22 cellular contexts compared by ENCODE assay signal in the genomic region with DNA sequence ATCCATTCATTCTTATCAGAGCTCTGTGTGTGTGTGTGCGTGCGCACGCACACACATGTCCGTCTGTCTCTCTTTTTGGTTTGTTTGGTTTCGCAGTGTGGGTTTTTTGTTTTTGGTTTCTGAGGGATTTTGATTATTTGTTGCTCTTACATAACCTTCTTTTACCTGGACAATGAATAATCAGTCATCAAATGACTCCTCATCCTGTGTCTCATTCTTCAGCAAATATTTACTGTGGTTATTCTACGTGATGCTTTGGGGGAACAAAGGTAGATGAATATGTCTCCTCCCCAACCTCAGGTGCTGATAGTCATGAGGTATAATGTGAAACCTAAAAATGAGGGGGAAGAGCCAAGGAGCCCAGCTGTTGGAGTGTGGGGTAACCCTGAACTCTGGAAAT.
DNase-seq lines count a peak whose midpoint lies in the region; ATAC-seq, FAIRE-seq and TF ChIP-seq lines count a peak whose summit lies in the region.
"Had no signal": no experiment of that assay in that cellular context is flagged by ENCODE, and none has a peak within 500 bp of the region (broad histone marks: within the 10 kb centered on the region; RNA-seq: fewer than 3 reads in every experiment).

No MANE protein-coding gene starts in this region.

- H3K4me2 ChIP-seq in A549, result peak overlapping the region; percentile 6; the same call in 1 of the 3 replicates
- H3K4me2 ChIP-seq in neural progenitor cell, result no peak overlapping the region

- peaks cover 5% of the 10 kb centered on the region for H3K27me3 Mint-ChIP-seq in neural progenitor cell (ENCODE audit: insufficient read depth, low read depth)

- intact Hi-C loops in gastrocnemius medialis (cut with DNase I; ENCODE audit: low total_unique reads), result no loop called here

- no peak for FAIRE-seq in A549 (lab: Jason Lieb, UNC)
- FAIRE-seq: A204.1, GM12891, GM18507 had no signal

- TF ChIP-seq CTCF in A549 (IDR thresholded peaks at IDR 0.05) (no peak), RWPE2 (IDR thresholded peaks at IDR 0.05; ENCODE audit: poor library complexity, severe bottlenecking) (no peak), foreskin keratinocyte (conservative IDR thresholded peaks at IDR 0.05) (no peak), neural progenitor cell (IDR thresholded peaks at IDR 0.05) (no peak), gastrocnemius medialis (IDR thresholded peaks at IDR 0.05 in 4 of 5, conservative IDR thresholded peaks at IDR 0.05 in 1 of 5) (no peak)

- ATAC-seq in A549 (no peak), RWPE2 (ENCODE audit: low read depth) (peak; percentile 94), foreskin keratinocyte (peak; percentile 95), gastrocnemius medialis (no peak)
- ATAC-seq: HCT116 had no signal

- H3K4me1 ChIP-seq in A549 (peaks cover 28% of the 10 kb centered on the region), HUES6 (ENCODE audit: control insufficient read depth, insufficient read depth, low read length) (peaks cover 5% of the 10 kb centered on the region), RWPE2 (ENCODE audit: insufficient read depth, poor library complexity, severe bottlenecking) (peaks cover 27% of the 10 kb centered on the region), foreskin keratinocyte (peaks cover 19% of the 10 kb centered on the region), neural progenitor cell (peaks cover 25% of the 10 kb centered on the region), gastrocnemius medialis (peaks cover 27 to 49% of the 10 kb centered on the region in 2 donors)

- peaks cover 3% of the 10 kb centered on the region for H3K36me3 Mint-ChIP-seq in neural progenitor cell

- H3K27ac ChIP-seq in A549, result 0 out of 6 replicates have a peak overlapping the region, but pooled peaks of 1 of the 2 experiments have one; percentile 28
- H3K27ac ChIP-seq in HUES6 (ENCODE audit: low read depth, low read length), result 0 out of 2 replicates have a peak overlapping the region, but pooled peaks have one; percentile 32
- peak overlapping the region; percentile 91 for H3K27ac ChIP-seq in RWPE2 (ENCODE audit: poor library complexity, severe bottlenecking)
- H3K27ac ChIP-seq in foreskin keratinocyte, result peak overlapping the region; percentile 90
- no peak overlapping the region for H3K27ac ChIP-seq in neural progenitor cell
- no peak overlapping the region for H3K27ac ChIP-seq in gastrocnemius medialis

- peaks cover 12% of the 10 kb centered on the region for H4K20me1 ChIP-seq in neural progenitor cell (ENCODE audit: low read depth)

- no peaks in the 10 kb centered on the region for H3K27me3 ChIP-seq in HUES6 (ENCODE audit: control insufficient read depth, insufficient read depth, low read length)
- H3K27me3 ChIP-seq in RWPE2 (ENCODE audit: insufficient read depth, poor library complexity, severe bottlenecking), result no peaks in the 10 kb centered on the region
- H3K27me3 ChIP-seq in foreskin keratinocyte, result no peaks in the 10 kb centered on the region
- no peaks in the 10 kb centered on the region for H3K27me3 ChIP-seq in neural progenitor cell
- H3K27me3 ChIP-seq in gastrocnemius medialis, result no peaks in the 10 kb centered on the region

- no peaks in the 10 kb centered on the region for H3K9me3 ChIP-seq in A549
- no peaks in the 10 kb centered on the region for H3K9me3 ChIP-seq in HUES6 (ENCODE audit: control insufficient read depth, insufficient read depth, low read depth, low read length)
- H3K9me3 ChIP-seq in RWPE2 (ENCODE audit: severe bottlenecking), result no peaks in the 10 kb centered on the region
- no peaks in the 10 kb centered on the region for H3K9me3 ChIP-seq in neural progenitor cell (ENCODE audit: low read depth)
- no peaks in the 10 kb centered on the region for H3K9me3 ChIP-seq in gastrocnemius medialis

- DNase-seq in A549 (ENCODE audit: low read depth in 1 of 2, low spot score in 1 of 2) (no peak), RWPE2 (ENCODE audit: low spot score) (no peak), foreskin keratinocyte (peak; percentile 98 to 99), neural progenitor cell (ENCODE audit: low spot score) (no peak), gastrocnemius medialis (no peak), NCI-H446 treated with DMSO at 0.1 percent for 48 hours (lab: John Stamatoyannopoulos, UW) (no peak)
- DNase-seq in stimulated activated CD8-positive, alpha-beta memory T cell treated with anti-CD3 and anti-CD28 coated beads, Interleukin-4, amount 100 ng/mL, for 48 hours, result no peak
- DNase-seq: C1 segment of cervical spinal cord; GF-D8; KG1; NCI-H1048; NCI-H1436 treated with DMSO at 0.1 percent for 48 hours; NCI-H2081 treated with DMSO at 0.1 percent for 48 hours; NCI-H2227 treated with DMSO at 0.1 percent for 48 hours; NCI-H524 treated with DMSO at 0.1 percent for 48 hours; NK-92 treated with Interleukin-12 subunit alpha and Interleukin-12 subunit beta, amount 100 ng/mL, for 24 hours; OCI-M1 had no signal

- no peak for TF ChIP-seq EP300 in A549 (IDR thresholded peaks at IDR 0.05)

- TF ChIP-seq RAD21 in A549 (conservative IDR thresholded peaks at IDR 0.05 in 1 of 2, IDR thresholded peaks at IDR 0.05 in 1 of 2), result no peak

- CTCF ChIA-PET in A549 (lab: Yijun Ruan, JAX), result interaction anchor here (1.0 to 1.5 kb wide), 4 partner anchors 16 to 147 kb away, joined by 3 read pairs; no protein-coding TSS in a partner anchor

- H3K9ac ChIP-seq in HUES6 (ENCODE audit: low read length) (no peak overlapping the region), neural progenitor cell (no peak overlapping the region)

- peaks cover 40% of the 10 kb centered on the region for H3K4me1 Mint-ChIP-seq in neural progenitor cell

- H3K79me2 ChIP-seq in neural progenitor cell (ENCODE audit: low read depth), result no peaks in the 10 kb centered on the region

- in situ Hi-C loops in gastrocnemius medialis (cut with MboI; ENCODE audit: low sequenced_read_pairs in 4 of 4), result no loop called here

- H3K9me3 Mint-ChIP-seq in neural progenitor cell, result peaks cover 3% of the 10 kb centered on the region

- H3K27ac Mint-ChIP-seq in neural progenitor cell, result no peak overlapping the region

- no peak overlapping the region for H3K4me3 ChIP-seq in A549
- H3K4me3 ChIP-seq in HUES6 (ENCODE audit: low read depth, low read length), result no peak overlapping the region
- H3K4me3 ChIP-seq in RWPE2 (ENCODE audit: severe bottlenecking), result no peak overlapping the region
- H3K4me3 ChIP-seq in neural progenitor cell, result no peak overlapping the region
- H3K4me3 ChIP-seq in gastrocnemius medialis, result no peak overlapping the region

- TF ChIP-seq POLR2A in A549 (IDR thresholded peaks at IDR 0.05; ENCODE audit: low read length), result no peak
- no peak for TF ChIP-seq POLR2A in gastrocnemius medialis (IDR thresholded peaks at IDR 0.05)

- no peak overlapping the region for H2AFZ ChIP-seq in neural progenitor cell (replicated peaks)

- peaks cover 12% of the 10 kb centered on the region for H3F3A ChIP-seq in neural progenitor cell (ENCODE audit: low read depth)

- POLR2A ChIA-PET in A549 (lab: Yijun Ruan, JAX), result no interaction called here

- no peak overlapping the region for H3K4me3 Mint-ChIP-seq in neural progenitor cell

- no peaks in the 10 kb centered on the region for H3K36me3 ChIP-seq in HUES6 (ENCODE audit: control insufficient read depth, insufficient read depth, low read length)
- no peaks in the 10 kb centered on the region for H3K36me3 ChIP-seq in RWPE2 (ENCODE audit: low read depth)
- no peaks in the 10 kb centered on the region for H3K36me3 ChIP-seq in neural progenitor cell
- no peaks in the 10 kb centered on the region for H3K36me3 ChIP-seq in gastrocnemius medialis

- 61% methylated on average over 6 of the region's 6 CpGs for WGBS in A549 (ENCODE audit: missing lambda C conversion rate)

TF ChIP-seq in A549, 52 proteins besides CTCF, POLR2A, EP300 and RAD21:
- TF ChIP-seq, protein P1, sequence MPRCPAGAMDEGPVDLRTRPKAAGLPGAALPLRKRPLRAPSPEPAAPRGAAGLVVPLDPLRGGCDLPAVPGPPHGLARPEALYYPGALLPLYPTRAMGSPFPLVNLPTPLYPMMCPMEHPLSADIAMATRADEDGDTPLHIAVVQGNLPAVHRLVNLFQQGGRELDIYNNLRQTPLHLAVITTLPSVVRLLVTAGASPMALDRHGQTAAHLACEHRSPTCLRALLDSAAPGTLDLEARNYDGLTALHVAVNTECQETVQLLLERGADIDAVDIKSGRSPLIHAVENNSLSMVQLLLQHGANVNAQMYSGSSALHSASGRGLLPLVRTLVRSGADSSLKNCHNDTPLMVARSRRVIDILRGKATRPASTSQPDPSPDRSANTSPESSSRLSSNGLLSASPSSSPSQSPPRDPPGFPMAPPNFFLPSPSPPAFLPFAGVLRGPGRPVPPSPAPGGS (IDR thresholded peaks at IDR 0.05), result no peak
- TF ChIP-seq HDAC2 (IDR thresholded peaks at IDR 0.05) (no peak), NPAS2 (CRISPR knock-in tag; IDR thresholded peaks at IDR 0.05; ENCODE audit: borderline replicate concordance) (no peak)

Comparison
In these comparisons a context has a peak if more than half of its experiments do, and no peak if none do; other contexts are left out.
1. ATAC-seq: peak in RWPE2 (single experiment) and foreskin keratinocyte (single experiment); none in A549 (0 of 2) and gastrocnemius medialis (0 of 2).
2. DNase-seq: peak in foreskin keratinocyte (2 of 2); none in A549 (0 of 2), RWPE2 (single experiment), neural progenitor cell (single experiment), gastrocnemius medialis (0 of 2), stimulated activated CD8-positive, alpha-beta memory T cell treated with anti-CD3 and anti-CD28 coated beads, Interleukin-4, amount 100 ng/mL, for 48 hours (single experiment) and NCI-H446 treated with DMSO at 0.1 percent for 48 hours (single experiment).
3. H3K27ac ChIP-seq: peak in HUES6 (single experiment), RWPE2 (single experiment) and foreskin keratinocyte (single experiment); none in neural progenitor cell (single experiment) and gastrocnemius medialis (0 of 4).